ENCODE assay signal across 8 cellular contexts in the genomic region with DNA sequence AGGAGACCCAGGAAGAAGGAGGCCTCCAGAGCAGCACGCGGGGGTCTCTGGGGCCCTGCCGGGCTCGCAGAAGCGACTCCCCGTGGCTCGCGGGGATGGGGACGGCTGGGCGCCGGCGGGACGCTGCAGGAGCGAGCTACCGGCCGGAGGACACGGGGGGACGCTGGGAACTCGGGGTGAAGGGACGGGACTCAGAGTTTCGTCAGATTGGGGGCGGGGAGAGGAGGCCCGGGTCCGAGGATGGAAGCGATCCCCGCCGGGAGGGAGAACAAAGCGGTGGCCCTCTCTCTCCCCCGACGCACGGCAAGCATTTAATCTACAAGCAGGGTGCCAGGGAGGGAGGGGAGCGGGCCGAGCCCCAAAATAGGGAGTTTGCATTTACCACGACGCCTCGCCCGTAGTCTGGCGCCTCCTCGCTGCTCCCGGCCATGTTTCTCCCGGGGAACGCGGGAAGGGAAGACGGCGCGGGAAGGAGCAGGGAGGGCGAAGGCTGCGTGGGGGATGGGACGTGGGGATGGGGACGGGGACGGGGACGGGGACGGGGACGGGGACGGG. TPM values are rescaled to one million over a fixed set of nuclear protein-coding genes. Genes with fewer than 3 reads are reported as not detected.
DNase-seq lines count a peak whose midpoint lies in the region; ATAC-seq and TF ChIP-seq lines count a peak whose summit lies in the region.

A gene with protein sequence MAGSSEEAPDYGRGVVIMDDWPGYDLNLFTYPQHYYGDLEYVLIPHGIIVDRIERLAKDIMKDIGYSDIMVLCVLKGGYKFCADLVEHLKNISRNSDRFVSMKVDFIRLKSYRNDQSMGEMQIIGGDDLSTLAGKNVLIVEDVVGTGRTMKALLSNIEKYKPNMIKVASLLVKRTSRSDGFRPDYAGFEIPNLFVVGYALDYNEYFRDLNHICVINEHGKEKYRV (minus strand): TSS at position 461 of the 555 bp plus-strand sequence. CDS start 31 bp downstream, at position 430.

- H3K4me3 ChIP-seq in fibroblast of lung (replicated peaks in 1 of 4; ENCODE audit: control extremely low read depth in 1 of 4, insufficient read depth in 1 of 4, low read depth in 3 of 4, low read length in 4 of 4) (peak within 1 kb of the TSS; percentile 40 to 63 (median 52)), uterus (peak within 1 kb of the TSS; percentile 52 to 66)

- H3K36me3 Mint-ChIP-seq in Calu3 (ENCODE audit: insufficient read depth, unreplicated experiment) (peaks cover 20% of the 10 kb centered on the region), natural killer cell (no peaks in the 10 kb centered on the region)
- H3K36me3 Mint-ChIP-seq in activated CD8-positive, alpha-beta memory T cell treated with anti-CD3 and anti-CD28 coated beads, Interleukin-2, amount 10 ng/mL, durations not matched to agents 7 days and 5 days = peaks cover 4% of the 10 kb centered on the region

- H3K27me3 ChIP-seq in fibroblast of lung (ENCODE audit: control insufficient read depth, insufficient read depth, low read length) (no peaks in the 10 kb centered on the region), uterus (no peaks in the 10 kb centered on the region)

- H3K27me3 Mint-ChIP-seq in Calu3 (ENCODE audit: unreplicated experiment) (no peaks in the 10 kb centered on the region), natural killer cell (ENCODE audit: low read depth in 2 of 2) (no peaks in the 10 kb centered on the region)
- no peaks in the 10 kb centered on the region for H3K27me3 Mint-ChIP-seq in activated CD8-positive, alpha-beta memory T cell treated with anti-CD3 and anti-CD28 coated beads, Interleukin-2, amount 10 ng/mL, durations not matched to agents 7 days and 5 days

- ATAC-seq in GM19463 (IDR thresholded peaks at IDR 0.05; ENCODE audit: unreplicated experiment) (peak; percentile 20), natural killer cell (peak; percentile 42 to 59 (median 50))
- peak; percentile 29 for ATAC-seq in activated CD8-positive, alpha-beta memory T cell treated with anti-CD3 and anti-CD28 coated beads, Interleukin-2, amount 10 ng/mL, durations not matched to agents 7 days and 5 days

- H3K4me1 ChIP-seq in fibroblast of lung (ENCODE audit: control insufficient read depth, extremely low read depth, insufficient read depth, low read length) (peaks cover 15% of the 10 kb centered on the region), uterus (no peaks in the 10 kb centered on the region)

- peak within 1 kb of the TSS; percentile 67 for H3K4me3 Mint-ChIP-seq in Calu3 (ENCODE audit: low read depth, unreplicated experiment)
- H3K4me3 Mint-ChIP-seq in activated CD8-positive, alpha-beta memory T cell treated with anti-CD3 and anti-CD28 coated beads, Interleukin-2, amount 10 ng/mL, durations not matched to agents 7 days and 5 days = peak within 1 kb of the TSS; percentile 73
- H3K4me3 Mint-ChIP-seq in natural killer cell = peak within 1 kb of the TSS; percentile 86

- no peaks in the 10 kb centered on the region for H4K20me1 ChIP-seq in fibroblast of lung (ENCODE audit: control insufficient read depth, extremely low read depth, insufficient read depth, low read length)

- H3K9me3 Mint-ChIP-seq in Calu3 (ENCODE audit: low read depth, unreplicated experiment) (peaks cover 4% of the 10 kb centered on the region), natural killer cell (no peaks in the 10 kb centered on the region)
- no peaks in the 10 kb centered on the region for H3K9me3 Mint-ChIP-seq in activated CD8-positive, alpha-beta memory T cell treated with anti-CD3 and anti-CD28 coated beads, Interleukin-2, amount 10 ng/mL, durations not matched to agents 7 days and 5 days (ENCODE audit: low read depth)

- TF ChIP-seq CTCF in Calu3 (IDR thresholded peaks at IDR 0.05; ENCODE audit: unreplicated experiment) = no peak
- peak; percentile 6 to 31 for TF ChIP-seq CTCF in fibroblast of lung (conservative IDR thresholded peaks at IDR 0.05 in 1 of 2, IDR thresholded peaks at IDR 0.05 in 1 of 2; ENCODE audit: low read depth in 1 of 2, low read length in 2 of 2)
- TF ChIP-seq CTCF in natural killer cell (IDR thresholded peaks at IDR 0.05) = no peak
- TF ChIP-seq CTCF in uterus (IDR thresholded peaks at IDR 0.05) = peak in 2 of 4 experiments; percentile 2 to 22

- H3K27ac Mint-ChIP-seq in Calu3 (ENCODE audit: unreplicated experiment) = peak within 1 kb of the TSS; percentile 88
- peak within 1 kb of the TSS; percentile 83 for H3K27ac Mint-ChIP-seq in activated CD8-positive, alpha-beta memory T cell treated with anti-CD3 and anti-CD28 coated beads, Interleukin-2, amount 10 ng/mL, durations not matched to agents 7 days and 5 days
- H3K27ac Mint-ChIP-seq in natural killer cell = peak within 1 kb of the TSS; percentile 6 to 27

- H3K27ac ChIP-seq in fibroblast of lung (ENCODE audit: insufficient read depth, low read length) (peak within 1 kb of the TSS; percentile 93), uterus (peak within 1 kb of the TSS; percentile 92 to 95)

- DNase-seq in Calu3 (peak; percentile 58), HuH-7 (ENCODE audit: low spot score) (peak; percentile 78), fibroblast of lung (ENCODE audit: low read depth in 2 of 2) (peak; percentile 38 to 56), natural killer cell (peak; percentile 17), uterus (peak; percentile 53 to 63), NCI-H524 treated with DMSO at 0.1 percent for 48 hours (lab: John Stamatoyannopoulos, UW) (no peak)
- DNase-seq in activated CD8-positive, alpha-beta memory T cell treated with anti-CD3 and anti-CD28 coated beads, Interleukin-2, amount 10 ng/mL, durations not matched to agents 7 days and 5 days = peak; percentile 50

- no peaks in the 10 kb centered on the region for H3K9me3 ChIP-seq in fibroblast of lung (ENCODE audit: control insufficient read depth, insufficient read depth, low read depth, low read length)
- H3K9me3 ChIP-seq in uterus = no peaks in the 10 kb centered on the region

- no peaks in the 10 kb centered on the region for H3K79me2 ChIP-seq in fibroblast of lung (ENCODE audit: control insufficient read depth, insufficient read depth, low read length)

- peak within 1 kb of the TSS; percentile 79 for H2AFZ ChIP-seq in fibroblast of lung (ENCODE audit: low read length)

- TF ChIP-seq POLR2A in uterus (IDR thresholded peaks at IDR 0.05) = no peak

- intact Hi-C loops in Calu3 (cut with micrococcal nuclease; ENCODE audit: unreplicated experiment) = loop anchor here (5.0 kb wide), 2 partner anchors 230 to 245 kb away; a partner anchor contains a TSS
- intact Hi-C loops in natural killer cell (cut with micrococcal nuclease) = loop anchor here (1.0 to 5.0 kb wide), 3 partner anchors 65 to 309 kb away; a partner anchor contains a TSS
- intact Hi-C loops in uterus (cut with DNase I; ENCODE audit: low total_unique reads) = loop anchor here (10.0 kb wide), 1 partner anchor 227 kb away; a partner anchor contains a TSS

- peak within 1 kb of the TSS; percentile 74 for H3K4me2 ChIP-seq in fibroblast of lung (ENCODE audit: extremely low read depth, insufficient read depth, low read length)

- H3K4me1 Mint-ChIP-seq in Calu3 (ENCODE audit: low read depth, unreplicated experiment) = peaks cover 52% of the 10 kb centered on the region
- H3K4me1 Mint-ChIP-seq in activated CD8-positive, alpha-beta memory T cell treated with anti-CD3 and anti-CD28 coated beads, Interleukin-2, amount 10 ng/mL, durations not matched to agents 7 days and 5 days = peaks cover 42% of the 10 kb centered on the region
- H3K4me1 Mint-ChIP-seq in natural killer cell = peaks cover 6 to 9% of the 10 kb centered on the region in 2 donors

- CTCF ChIA-PET in Calu3 (lab: Charles Lee) = interaction anchor here (0.7 to 1.0 kb wide), 3 partner anchors 61 to 309 kb away, joined by 3 to 4 read pairs (median 3); no protein-coding TSS in a partner anchor
- CTCF ChIA-PET in activated CD8-positive, alpha-beta memory T cell treated with anti-CD3 and anti-CD28 coated beads, Interleukin-2, amount 10 ng/mL, durations not matched to agents 7 days and 5 days (lab: Charles Lee) = interaction anchor here (0.8 to 2.5 kb wide), 10 partner anchors 16 to 334 kb away, joined by 3 to 11 read pairs (median 4); no protein-coding TSS in a partner anchor

- H3K9ac ChIP-seq in fibroblast of lung (ENCODE audit: insufficient read depth, low read length) = peak within 1 kb of the TSS; percentile 82

- BruUV-seq in Calu3 (replicated peaks; lab: Mats Ljungman, UMichigan) = TSS peak; percentile 53

- H3K36me3 ChIP-seq in fibroblast of lung (ENCODE audit: control insufficient read depth, insufficient read depth, low read length) (no peaks in the 10 kb centered on the region), uterus (no peaks in the 10 kb centered on the region)

RNA-seq across cellular contexts. Expression of the gene that starts here (rescaled TPM):
- total RNA-seq in Calu3 (2022) (22.7 and 24.6 TPM in 2 replicates), fibroblast of lung (18.5 and 26.9 TPM in 2 replicates), natural killer cell (1 to 10 TPM; 1.2 to 1.9 (median 1.4) TPM), uterus (10 to 100 TPM in 2 of 4 donors, 1 to 10 TPM in 2; 1.3 to 38.7 (median 20.3) TPM)
- 1 to 10 TPM; 1.6 to 2.9 TPM for total RNA-seq in activated CD8-positive, alpha-beta memory T cell treated with anti-CD3 and anti-CD28 coated beads, Interleukin-2, amount 10 ng/mL, durations not matched to agents 7 days and 5 days
- 32.7 and 47.0 TPM in 2 replicates for polyA plus RNA-seq in fibroblast of lung
- polyA plus RNA-seq in fibroblast of lung (2012) = 15.8 and 25.4 TPM in 2 replicates
- polyA minus RNA-seq in fibroblast of lung (ENCODE audit: low replicate concordance) = 2.4 and 7.5 TPM in 2 replicates

Comparison
In these comparisons a context has a peak if more than half of its experiments do, and no peak if none do; other contexts are left out.
1. H3K27ac Mint-ChIP-seq: peak in every context shown above with its lines; median percentile 88 in Calu3; 83 in activated CD8-positive, alpha-beta memory T cell treated with anti-CD3 and anti-CD28 coated beads, Interleukin-2, amount 10 ng/mL, durations not matched to agents 7 days and 5 days; 16 in natural killer cell.
2. CTCF ChIP-seq: peak in fibroblast of lung (2 of 2); none in Calu3 (single experiment) and natural killer cell (single experiment).
3. Peak in every context shown above with its lines, with median percentiles within 50 percentile points of each other: H3K4me3 Mint-ChIP-seq and ATAC-seq.